In the genomic region with DNA sequence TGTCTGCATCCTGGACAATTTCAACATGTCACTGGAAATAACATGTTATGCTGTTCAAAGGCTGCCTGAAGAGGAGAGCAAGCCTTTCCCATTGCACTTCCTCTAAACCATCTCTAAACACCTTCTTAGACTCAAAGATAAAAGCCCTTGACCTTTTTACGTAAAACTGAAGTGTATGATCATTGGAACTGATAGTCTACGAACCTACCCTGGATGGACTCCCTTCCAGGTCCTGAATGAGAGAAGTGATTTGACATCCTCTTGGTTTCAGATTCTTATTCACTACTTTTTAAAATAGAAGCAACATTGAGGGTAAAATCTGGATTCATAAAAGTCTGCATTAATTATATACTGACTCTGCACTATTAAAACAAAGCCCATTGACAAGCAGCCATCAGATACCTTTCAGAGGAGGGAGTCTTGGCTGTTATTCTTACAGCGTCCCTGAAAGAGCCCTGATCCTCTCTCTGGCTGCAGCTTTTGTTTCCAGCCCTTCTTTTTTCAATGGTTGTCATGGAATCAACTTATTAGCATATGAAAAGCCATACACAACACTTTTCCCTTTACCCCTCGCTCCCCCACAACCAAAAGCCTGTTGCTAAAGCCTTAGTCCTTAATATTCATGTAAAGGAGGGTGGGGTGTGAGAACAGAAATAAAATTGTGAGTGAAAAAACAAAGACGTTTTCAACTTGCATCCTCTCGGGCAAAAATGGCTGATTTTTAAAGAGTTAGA, we compare ENCODE assay signal across 15 cellular contexts.
A peak's percentile ranks its signal among the peaks of the same experiment; 100 is the strongest.
DNase-seq lines count a peak whose midpoint lies in the region; ATAC-seq and TF ChIP-seq lines count a peak whose summit lies in the region.
"Had no signal": no experiment of that assay in that cellular context is flagged by ENCODE, and none has a peak within 500 bp of the region (broad histone marks: within the 10 kb centered on the region; RNA-seq: fewer than 3 reads in every experiment).

No MANE protein-coding gene starts in this region.

- H3K36me3 ChIP-seq in mesodermal cell (ENCODE audit: control insufficient read depth, insufficient read depth, low read length) (no peaks in the 10 kb centered on the region), stomach (no peaks in the 10 kb centered on the region)
- H3K36me3 ChIP-seq: ascending aorta, gastrocnemius medialis, transverse colon had no signal

- H3K4me1 ChIP-seq in mesodermal cell (ENCODE audit: control insufficient read depth, insufficient read depth, low read length, poor library complexity, severe bottlenecking): peaks cover 3% of the 10 kb centered on the region
- peaks cover 7 to 20% (median 14%) of the 10 kb centered on the region in 4 donors for H3K4me1 ChIP-seq in stomach
- H3K4me1 ChIP-seq: ascending aorta had no signal

- TF ChIP-seq CTCF in stomach (IDR thresholded peaks at IDR 0.05): no peak

- TF ChIP-seq POLR2A in stomach (IDR thresholded peaks at IDR 0.05): no peak

- H3K27me3 ChIP-seq in stomach: no peaks in the 10 kb centered on the region
- H3K27me3 ChIP-seq: ascending aorta, gastrocnemius medialis, transverse colon had no signal

- intact Hi-C loops in stomach (cut with DNase I; ENCODE audit: low total_unique reads): no loop called here

- no peak for ATAC-seq in HG02840 (IDR thresholded peaks at IDR 0.05; ENCODE audit: low FRiP score, unreplicated experiment)
- ATAC-seq: gastrocnemius medialis, left colon, natural killer cell had no signal

- no peak for TF ChIP-seq EP300 in stomach (IDR thresholded peaks at IDR 0.05)

- DNase-seq in COR-L47 (lab: John Stamatoyannopoulos, UW) (peak; percentile 6), NCI-H1105 (lab: John Stamatoyannopoulos, UW) (peak; percentile 28), astrocyte of the hippocampus (ENCODE audit: low read depth, low spot score) (peak; percentile 57), GM19238 (ENCODE audit: insufficient read length, low spot score) (no peak), stomach (no peak)
- no peak for DNase-seq in effector CD4-positive, alpha-beta T cell
- DNase-seq: activated CD4-positive, alpha-beta T cell treated with anti-CD3 and anti-CD28 coated beads, Interleukin-2, amount 50 U/mL, for 4 hours; gastrocnemius medialis; left colon; natural killer cell; transverse colon had no signal

- H3K4me3 ChIP-seq in mesodermal cell (ENCODE audit: extremely low read depth, insufficient read depth, low read length, poor library complexity, severe bottlenecking) (no peak overlapping the region), stomach (no peak overlapping the region)
- H3K4me3 ChIP-seq: ascending aorta, gastrocnemius medialis, transverse colon had no signal

- H3K27ac ChIP-seq in mesodermal cell (ENCODE audit: low read depth, low read length, severe bottlenecking) (peak overlapping the region; percentile 64), stomach (no peak overlapping the region)
- H3K27ac ChIP-seq: ascending aorta, gastrocnemius medialis, KMS-11, transverse colon had no signal

- WGBS in mesodermal cell (ENCODE audit: insufficient coverage in 2 of 2), 2 experiments: 0 to 22% methylated on average over 1 to 5 of the region's 6 CpGs
- 82 to 89% (median 86%) methylated on average over 6 of the region's 6 CpGs for WGBS in stomach, 5 donors

- H3K9me3 ChIP-seq in mesodermal cell (ENCODE audit: control insufficient read depth, low read length): no peaks in the 10 kb centered on the region
- no peaks in the 10 kb centered on the region for H3K9me3 ChIP-seq in stomach
- H3K9me3 ChIP-seq: ascending aorta, gastrocnemius medialis, transverse colon had no signal

Comparison
In these comparisons a context has a peak if more than half of its experiments do, and no peak if none do; other contexts are left out.
1. DNase-seq: peak in COR-L47 (single experiment), NCI-H1105 (single experiment) and astrocyte of the hippocampus (single experiment); none in GM19238 (single experiment), stomach (single experiment) and effector CD4-positive, alpha-beta T cell (single experiment).